In the genomic region with DNA sequence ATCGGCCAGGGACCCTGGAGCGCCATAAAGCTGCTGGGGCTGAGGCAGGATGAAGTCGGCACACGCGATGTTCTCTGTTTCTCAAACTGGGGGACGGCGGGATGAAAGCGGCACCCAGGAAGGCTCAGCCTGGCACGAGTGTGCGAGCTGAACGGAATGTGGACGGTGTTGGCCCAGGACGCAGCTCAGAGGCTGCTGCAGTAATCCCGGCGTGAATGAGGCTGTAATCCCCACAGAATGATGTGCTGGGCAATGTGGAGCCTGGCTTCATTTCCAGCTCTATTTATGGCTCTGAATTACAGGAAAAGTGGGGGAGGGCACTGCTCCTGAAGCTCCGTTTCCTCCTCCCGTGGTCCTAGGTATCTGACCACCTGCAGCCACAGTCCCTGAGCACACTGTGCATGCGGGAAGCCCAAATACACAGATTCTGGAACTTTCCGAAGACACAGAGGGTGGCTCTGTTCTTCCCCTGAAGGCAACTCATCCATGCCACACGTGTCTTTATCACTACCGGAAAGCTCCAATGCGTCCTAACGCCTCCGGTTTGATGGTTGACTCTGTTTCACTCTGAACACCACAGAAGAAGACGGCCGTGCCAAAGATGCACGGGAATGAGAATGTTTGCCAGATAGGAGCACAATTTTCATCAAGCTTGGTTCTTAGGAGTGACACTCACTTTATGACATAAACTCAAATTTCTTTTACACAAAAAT, we compare ENCODE assay signal across 19 cellular contexts. TPM values are rescaled to one million over a fixed set of nuclear protein-coding genes. Genes with fewer than 3 reads are reported as not detected.
DNase-seq lines count a peak whose midpoint lies in the region; ATAC-seq and TF ChIP-seq lines count a peak whose summit lies in the region.
"Had no signal": no experiment of that assay in that cellular context is flagged by ENCODE, and none has a peak within 500 bp of the region (broad histone marks: within the 10 kb centered on the region; RNA-seq: fewer than 3 reads in every experiment).

No MANE protein-coding gene starts in this region.

- H3K9me3 ChIP-seq in right lobe of liver (no peaks in the 10 kb centered on the region), smooth muscle cell (replicated peaks; ENCODE audit: low read depth) (no peaks in the 10 kb centered on the region)
- H3K9me3 ChIP-seq: SK-N-SH had no signal

- peak overlapping the region; percentile 81 for H3K27ac Mint-ChIP-seq in endothelial cell (ENCODE audit: unreplicated experiment)
- H3K27ac Mint-ChIP-seq: activated CD4-positive, alpha-beta memory T cell treated with anti-CD3 and anti-CD28 coated beads for 36 hours; activated T-helper 17 cell treated with anti-CD3 and anti-CD28 coated beads, Interleukin-2, amount 50 U/mL, for 72 hours; stimulated activated memory B cell treated with anti-CD40 and anti-IgM and Interleukin-4, amounts not matched to agents 10 μg/mL and 1 μg/mL and 100 μg/mL, for 72 hours had no signal

- H3K36me3 Mint-ChIP-seq in endothelial cell (ENCODE audit: low read depth, unreplicated experiment), result no peaks in the 10 kb centered on the region
- H3K36me3 Mint-ChIP-seq: activated CD4-positive, alpha-beta memory T cell treated with anti-CD3 and anti-CD28 coated beads for 36 hours; stimulated activated memory B cell treated with anti-CD40 and anti-IgM and Interleukin-4, amounts not matched to agents 10 μg/mL and 1 μg/mL and 100 μg/mL, for 72 hours had no signal

- H3K4me3 ChIP-seq in right lobe of liver, result no peak overlapping the region
- H3K4me3 ChIP-seq in smooth muscle cell, result no peak overlapping the region

- no peaks in the 10 kb centered on the region for H4K20me1 ChIP-seq in smooth muscle cell (ENCODE audit: low read depth)

- H3K36me3 ChIP-seq in right lobe of liver, result no peaks in the 10 kb centered on the region
- no peaks in the 10 kb centered on the region for H3K36me3 ChIP-seq in smooth muscle cell (ENCODE audit: low read depth)

- WGBS in right lobe of liver (ENCODE audit: insufficient coverage, low coverage, low lambda C conversion rate, missing lambda C conversion rate), result 68% methylated on average over 19 of the region's 27 CpGs
- 63% methylated on average over 27 of the region's 27 CpGs for WGBS in smooth muscle cell (ENCODE audit: low lambda C conversion rate)

- H3K4me1 Mint-ChIP-seq in endothelial cell (ENCODE audit: unreplicated experiment), result peaks cover 30% of the 10 kb centered on the region
- H3K4me1 Mint-ChIP-seq: activated T-helper 17 cell treated with anti-CD3 and anti-CD28 coated beads, Interleukin-2, amount 50 U/mL, for 72 hours had no signal

- H3K27me3 ChIP-seq in right lobe of liver, result no peaks in the 10 kb centered on the region
- H3K27me3 ChIP-seq in smooth muscle cell (ENCODE audit: low read depth), result no peaks in the 10 kb centered on the region

- H3K4me1 ChIP-seq in right lobe of liver (peaks cover 0 to 42% (median 9%) of the 10 kb centered on the region in 4 donors), smooth muscle cell (ENCODE audit: low read depth) (peaks cover 8% of the 10 kb centered on the region)

- ATAC-seq in right lobe of liver, result peak; percentile 3 to 25 (median 13)
- no peak for ATAC-seq in HG02623 (IDR thresholded peaks at IDR 0.05; ENCODE audit: unreplicated experiment)
- ATAC-seq: activated T-helper 17 cell treated with anti-CD3 and anti-CD28 coated beads, Interleukin-2, amount 50 U/mL, for 72 hours; stimulated activated memory B cell treated with anti-CD40 and anti-IgM and Interleukin-4, amounts not matched to agents 10 μg/mL and 1 μg/mL and 100 μg/mL, for 72 hours had no signal

- TF ChIP-seq POLR2A in right lobe of liver (IDR thresholded peaks at IDR 0.05), result no peak

- intact Hi-C loops in right lobe of liver (cut with DNase I), result no loop called here

- H3K9ac ChIP-seq in smooth muscle cell (ENCODE audit: low read depth), result no peak overlapping the region
- H3K9ac ChIP-seq: SK-N-SH had no signal

- H3K27me3 Mint-ChIP-seq in endothelial cell (ENCODE audit: unreplicated experiment), result no peaks in the 10 kb centered on the region
- H3K27me3 Mint-ChIP-seq: activated CD4-positive, alpha-beta memory T cell treated with anti-CD3 and anti-CD28 coated beads for 36 hours; activated T-helper 17 cell treated with anti-CD3 and anti-CD28 coated beads, Interleukin-2, amount 50 U/mL, for 72 hours; stimulated activated memory B cell treated with anti-CD40 and anti-IgM and Interleukin-4, amounts not matched to agents 10 μg/mL and 1 μg/mL and 100 μg/mL, for 72 hours had no signal

- TF ChIP-seq CTCF in VCaP (conservative IDR thresholded peaks at IDR 0.05) (no peak), endothelial cell (IDR thresholded peaks at IDR 0.05; ENCODE audit: unreplicated experiment) (no peak), right lobe of liver (IDR thresholded peaks at IDR 0.05) (no peak), smooth muscle cell (IDR thresholded peaks at IDR 0.05; ENCODE audit: borderline replicate concordance, insufficient read depth, poor library complexity, severe bottlenecking) (no peak)

- H3K4me3 Mint-ChIP-seq in endothelial cell (ENCODE audit: unreplicated experiment), result peak overlapping the region; percentile 49
- H3K4me3 Mint-ChIP-seq: activated CD4-positive, alpha-beta memory T cell treated with anti-CD3 and anti-CD28 coated beads for 36 hours; activated T-helper 17 cell treated with anti-CD3 and anti-CD28 coated beads, Interleukin-2, amount 50 U/mL, for 72 hours; neural crest cell; stimulated activated memory B cell treated with anti-CD40 and anti-IgM and Interleukin-4, amounts not matched to agents 10 μg/mL and 1 μg/mL and 100 μg/mL, for 72 hours had no signal

- H3K79me2 ChIP-seq in smooth muscle cell (ENCODE audit: low read depth), result no peaks in the 10 kb centered on the region

- no peaks in the 10 kb centered on the region for H3K9me3 Mint-ChIP-seq in endothelial cell (ENCODE audit: unreplicated experiment)
- H3K9me3 Mint-ChIP-seq: activated CD4-positive, alpha-beta memory T cell treated with anti-CD3 and anti-CD28 coated beads for 36 hours; activated T-helper 17 cell treated with anti-CD3 and anti-CD28 coated beads, Interleukin-2, amount 50 U/mL, for 72 hours; stimulated activated memory B cell treated with anti-CD40 and anti-IgM and Interleukin-4, amounts not matched to agents 10 μg/mL and 1 μg/mL and 100 μg/mL, for 72 hours had no signal

- H3F3A ChIP-seq in smooth muscle cell (ENCODE audit: low read depth), result peaks cover 8% of the 10 kb centered on the region

- DNase-seq in endothelial cell (ENCODE audit: low spot score) (no peak), right lobe of liver (no peak), smooth muscle cell (lab: John Stamatoyannopoulos, UW; ENCODE audit: unreplicated experiment) (no peak), T-helper 9 cell (no peak), NCI-H526 (lab: John Stamatoyannopoulos, UW) (no peak)
- no peak for DNase-seq in effector CD8-positive, alpha-beta T cell (lab: John Stamatoyannopoulos, UW)
- DNase-seq: activated CD4-positive, alpha-beta memory T cell treated with anti-CD3 and anti-CD28 coated beads for 36 hours; AML-193; amniotic stem cell; erythroblast; GF-D8; kidney glomerular epithelial cell; NCI-H1694 treated with DMSO at 0.1 percent for 48 hours; SK-N-SH had no signal

- peak overlapping the region; percentile 28 for H3K4me2 ChIP-seq in smooth muscle cell
- H3K4me2 ChIP-seq: SK-N-SH had no signal

- H2AFZ ChIP-seq in smooth muscle cell (ENCODE audit: low read depth), result no peak overlapping the region

- H3K27ac ChIP-seq in VCaP (peak overlapping the region; percentile 77), right lobe of liver (peak overlapping the region; percentile 78 to 91 (median 85)), smooth muscle cell (ENCODE audit: low read depth) (no peak overlapping the region)

RNA-seq across cellular contexts. Expression of a gene that starts 37.6 kb away (rescaled TPM):
- total RNA-seq in endothelial cell (ENCODE audit: unreplicated experiment) (328 TPM), right lobe of liver (10 to 100 TPM; 25.2 to 86.4 (median 75.2) TPM), smooth muscle cell (171 and 198 TPM in 2 replicates)
- polyA plus RNA-seq in smooth muscle cell, result 519 and 728 TPM in 2 replicates
